Comparison of ENCODE assay signal across 24 cellular contexts in the genomic region with DNA sequence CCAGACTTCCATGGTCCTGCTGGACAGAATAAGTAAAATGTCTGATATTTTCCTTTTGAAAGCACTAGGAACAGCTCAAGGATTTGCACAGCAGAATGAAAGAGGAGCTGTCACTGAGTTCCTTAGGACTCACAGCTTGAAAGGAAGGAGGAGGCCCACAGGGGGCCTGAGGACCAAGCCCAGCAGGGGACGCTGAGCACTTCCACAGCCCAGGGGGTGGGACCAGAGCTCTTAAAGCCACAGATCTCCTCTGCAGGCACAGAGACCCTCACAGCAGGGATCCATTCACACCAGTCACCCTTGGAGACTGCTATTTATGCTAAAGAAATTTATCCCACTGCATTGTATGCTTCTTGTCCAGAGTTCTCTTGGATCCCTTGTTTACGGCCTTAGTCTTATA.
DNase-seq lines count a peak whose midpoint lies in the region; TF ChIP-seq lines count a peak whose summit lies in the region.
"Had no signal": no experiment of that assay in that cellular context is flagged by ENCODE, and none has a peak within 500 bp of the region (broad histone marks: within the 10 kb centered on the region; RNA-seq: fewer than 3 reads in every experiment).

No MANE protein-coding gene starts in this region.

- H3K9me3 ChIP-seq in AG04450 (ENCODE audit: control insufficient read depth, insufficient read depth, low read length) (no peaks in the 10 kb centered on the region; the same call in 1 of the 2 replicates), Loucy (ENCODE audit: insufficient read depth, low read depth, low read length) (peaks cover 7% of the 10 kb centered on the region), ectodermal cell (ENCODE audit: control insufficient read depth, low read length) (no peaks in the 10 kb centered on the region)
- H3K9me3 ChIP-seq: adrenal gland had no signal

- H3K4me3 Mint-ChIP-seq in nephron progenitor cell (no peak overlapping the region), type B pancreatic cell (no peak overlapping the region)
- H3K4me3 Mint-ChIP-seq: activated CD4-positive, alpha-beta T cell treated with anti-CD3 and anti-CD28 coated beads for 36 hours; activated T-cell treated with anti-CD3 and anti-CD28 coated beads, Interleukin-2, amount 50 U/mL, for 72 hours; stimulated activated effector memory CD8-positive, alpha-beta T cell treated with anti-CD3 and anti-CD28 coated beads, Interleukin-12 subunit alpha, Interleukin-12 subunit beta, amount 100 ng/mL, for 72 hours had no signal

- peaks cover 24% of the 10 kb centered on the region for H3K9me3 Mint-ChIP-seq in nephron progenitor cell
- H3K9me3 Mint-ChIP-seq in type B pancreatic cell, result peaks cover 9% of the 10 kb centered on the region

- no peaks in the 10 kb centered on the region for H4K20me1 ChIP-seq in Loucy (ENCODE audit: insufficient read depth, low read length, poor library complexity, severe bottlenecking)

- no peak for DNase-seq in AG04450 (ENCODE audit: low read depth, low spot score)
- peak; percentile 50 for DNase-seq in nephron progenitor cell
- DNase-seq in stimulated activated CD4-positive, alpha-beta T cell treated with anti-CD3 and anti-CD28 coated beads, Interleukin-1b, Interleukin-23, amount 100 ng/mL, for 48 hours, result no peak
- no peak for DNase-seq in NCI-H446 (lab: John Stamatoyannopoulos, UW)
- DNase-seq in NCI-H526 treated with DMSO at 0.1 percent for 48 hours (lab: John Stamatoyannopoulos, UW), result no peak
- no peak for DNase-seq in type B pancreatic cell (ENCODE audit: extremely low spot score, unreplicated experiment)
- DNase-seq: activated CD4-positive, alpha-beta T cell treated with anti-CD3 and anti-CD28 coated beads for 36 hours; activated naive CD4-positive, alpha-beta T cell treated with Interleukin-2 at 50 U/mL for 16 hours; activated T-cell treated with anti-CD3 and anti-CD28 coated beads, Interleukin-2, amount 50 U/mL, for 72 hours; adrenal gland; C1 segment of cervical spinal cord; DND-41; MM.1S; NCI-H1417 treated with DMSO at 0.1 percent for 48 hours; NCI-H526; RPMI8226; stimulated activated CD4-positive, alpha-beta T cell treated with anti-CD3 and anti-CD28 coated beads, Interleukin-2, amount 100 ng/mL, for 48 hours; substantia nigra had no signal

- H3K4me3 ChIP-seq in AG04450 (ENCODE audit: low read depth, low read length), result no peak overlapping the region
- H3K4me3 ChIP-seq in Loucy (ENCODE audit: low read length, poor library complexity, severe bottlenecking), result no peak overlapping the region
- H3K4me3 ChIP-seq in ectodermal cell (ENCODE audit: insufficient read depth, low read depth, low read length), result no peak overlapping the region
- H3K4me3 ChIP-seq: adrenal gland, coronary artery, GM12878, smooth muscle cell had no signal

- H3K27me3 Mint-ChIP-seq in nephron progenitor cell (ENCODE audit: low read depth, poor library complexity), result peaks cover 5% of the 10 kb centered on the region
- no peaks in the 10 kb centered on the region for H3K27me3 Mint-ChIP-seq in type B pancreatic cell
- H3K27me3 Mint-ChIP-seq: activated CD4-positive, alpha-beta T cell treated with anti-CD3 and anti-CD28 coated beads for 36 hours had no signal

- H3K27me3 ChIP-seq in AG04450 (ENCODE audit: control insufficient read depth, insufficient read depth, low read length) (no peaks in the 10 kb centered on the region), Loucy (ENCODE audit: insufficient read depth, low read length, poor library complexity, severe bottlenecking) (no peaks in the 10 kb centered on the region), ectodermal cell (ENCODE audit: control insufficient read depth, insufficient read depth, low read length, poor library complexity, severe bottlenecking) (no peaks in the 10 kb centered on the region)
- H3K27me3 ChIP-seq: adrenal gland had no signal

- H3K36me3 Mint-ChIP-seq in nephron progenitor cell (ENCODE audit: low read depth), result peaks cover 12% of the 10 kb centered on the region
- peaks cover 5% of the 10 kb centered on the region for H3K36me3 Mint-ChIP-seq in type B pancreatic cell
- H3K36me3 Mint-ChIP-seq: stimulated activated effector memory CD8-positive, alpha-beta T cell treated with anti-CD3 and anti-CD28 coated beads, Interleukin-12 subunit alpha, Interleukin-12 subunit beta, amount 100 ng/mL, for 72 hours had no signal

- H3K79me2 ChIP-seq in Loucy (ENCODE audit: insufficient read depth, low read length), result no peaks in the 10 kb centered on the region

- H3K4me1 ChIP-seq in Loucy (ENCODE audit: insufficient read depth, low read length, poor library complexity, severe bottlenecking), result no peaks in the 10 kb centered on the region
- H3K4me1 ChIP-seq in ectodermal cell (ENCODE audit: control insufficient read depth, insufficient read depth, low read length), result peaks cover 13% of the 10 kb centered on the region
- H3K4me1 ChIP-seq: adrenal gland had no signal

- POLR2A ChIA-PET in AG04450 (lab: Yijun Ruan, JAX), result no interaction called here

- 24 to 36% methylated on average over 2 of the region's 2 CpGs for WGBS in ectodermal cell, 2 experiments

- H3K9me2 ChIP-seq in Loucy (replicated peaks; ENCODE audit: low read depth, low read length), result no peaks in the 10 kb centered on the region

- no peaks in the 10 kb centered on the region for H3F3A ChIP-seq in Loucy (ENCODE audit: low read depth)

- H3K4me2 ChIP-seq in Loucy (ENCODE audit: low read depth, low read length, poor library complexity, severe bottlenecking), result no peak overlapping the region
- H3K4me2 ChIP-seq: smooth muscle cell had no signal

- CTCF ChIA-PET in AG04450 (lab: Charles Lee), result interaction anchor here (1.3 kb wide), 1 partner anchor 29 kb away, joined by 3 read pairs; no protein-coding TSS in a partner anchor

- no peak overlapping the region for H3K9ac ChIP-seq in Loucy (ENCODE audit: low read depth, low read length, poor library complexity, severe bottlenecking)

- TF ChIP-seq CTCF in AG04450 (IDR thresholded peaks at IDR 0.05; ENCODE audit: low read depth, low read length) (peak; percentile 23), Loucy (conservative IDR thresholded peaks at IDR 0.05; ENCODE audit: low read length) (peak; percentile 47), nephron progenitor cell (IDR thresholded peaks at IDR 0.05) (peak; percentile 34), type B pancreatic cell (conservative IDR thresholded peaks at IDR 0.05) (no peak)

- no peaks in the 10 kb centered on the region for H3K36me3 ChIP-seq in Loucy (ENCODE audit: insufficient read depth, low read length)
- no peaks in the 10 kb centered on the region for H3K36me3 ChIP-seq in ectodermal cell (ENCODE audit: control insufficient read depth, insufficient read depth, low read length)
- H3K36me3 ChIP-seq: adrenal gland had no signal

- H3K4me1 Mint-ChIP-seq in nephron progenitor cell, result peaks cover 18% of the 10 kb centered on the region
- H3K4me1 Mint-ChIP-seq in type B pancreatic cell (ENCODE audit: unreplicated experiment), result peaks cover 7% of the 10 kb centered on the region
- H3K4me1 Mint-ChIP-seq: activated CD4-positive, alpha-beta T cell treated with anti-CD3 and anti-CD28 coated beads for 36 hours had no signal

- H3K27ac Mint-ChIP-seq in nephron progenitor cell (peak overlapping the region; percentile 58), type B pancreatic cell (no peak overlapping the region)
- H3K27ac Mint-ChIP-seq: activated CD4-positive, alpha-beta T cell treated with anti-CD3 and anti-CD28 coated beads for 36 hours; activated T-cell treated with anti-CD3 and anti-CD28 coated beads, Interleukin-2, amount 50 U/mL, for 72 hours; stimulated activated effector memory CD8-positive, alpha-beta T cell treated with anti-CD3 and anti-CD28 coated beads, Interleukin-12 subunit alpha, Interleukin-12 subunit beta, amount 100 ng/mL, for 72 hours had no signal

- H3K27ac ChIP-seq in AG04450 (ENCODE audit: low read depth, low read length) (no peak overlapping the region), ectodermal cell (ENCODE audit: insufficient read depth, low read depth, low read length, poor library complexity, severe bottlenecking) (peak overlapping the region; percentile 18)
- H3K27ac ChIP-seq: adrenal gland, coronary artery had no signal

- no peak overlapping the region for H2AFZ ChIP-seq in Loucy (ENCODE audit: low read length)
